16 cellular contexts compared by ENCODE assay signal in genomic region chr12:32201096-32201495, GRCh38.
DNase-seq lines count a peak whose midpoint lies in the region; ATAC-seq, FAIRE-seq and TF ChIP-seq lines count a peak whose summit lies in the region.
"Had no signal": no experiment of that assay in that cellular context is flagged by ENCODE, and none has a peak within 500 bp of the region (broad histone marks: within the 10 kb centered on the region; RNA-seq: fewer than 3 reads in every experiment).

No MANE protein-coding gene starts in this region.

- ATAC-seq in HG03521 (IDR thresholded peaks at IDR 0.05; ENCODE audit: unreplicated experiment), result no peak
- ATAC-seq in omental fat pad (ENCODE audit: low FRiP score), result no peak
- ATAC-seq: GM12878, HCT116 had no signal

- peaks cover 8 to 24% (median 17%) of the 10 kb centered on the region in 5 experiments for H3K9me3 Mint-ChIP-seq in brain
- peaks cover 4% of the 10 kb centered on the region for H3K9me3 Mint-ChIP-seq in activated T-cell treated with anti-CD3 and anti-CD28 coated beads, Interleukin-2, amount 50 U/mL, for 24 hours

- TF ChIP-seq CTCF in brain (conservative IDR thresholded peaks at IDR 0.05), result no peak
- TF ChIP-seq CTCF in omental fat pad (IDR thresholded peaks at IDR 0.05), result no peak

- FAIRE-seq in islet of Langerhans (lab: Jason Lieb, UNC), result peak; percentile 9
- FAIRE-seq: GM12878, GM18507, H54 had no signal

- peak overlapping the region in 4 of 5 experiments; percentile 5 to 76 (median 36) for H3K4me3 Mint-ChIP-seq in brain
- H3K4me3 Mint-ChIP-seq in activated T-cell treated with anti-CD3 and anti-CD28 coated beads, Interleukin-2, amount 50 U/mL, for 24 hours, result no peak overlapping the region
- H3K4me3 Mint-ChIP-seq: CD4-positive, alpha-beta memory T cell had no signal

- peaks cover 35% of the 10 kb centered on the region for H3K4me1 Mint-ChIP-seq in brain
- peaks cover 22% of the 10 kb centered on the region for H3K4me1 Mint-ChIP-seq in activated T-cell treated with anti-CD3 and anti-CD28 coated beads, Interleukin-2, amount 50 U/mL, for 24 hours (ENCODE audit: low read depth)

- DNase-seq in COLO829 (ENCODE audit: low spot score), result peak; percentile 61
- DNase-seq in RPMI7951 (ENCODE audit: low read depth), result peak; percentile 22
- no peak for DNase-seq in activated T-cell treated with anti-CD3 and anti-CD28 coated beads, Interleukin-2, amount 50 U/mL, for 24 hours
- no peak for DNase-seq in NCI-H128 (lab: John Stamatoyannopoulos, UW; ENCODE audit: unreplicated experiment)
- no peak for DNase-seq in omental fat pad (ENCODE audit: low spot score)
- DNase-seq: 8988T; AML-193; Caco-2; CD4-positive, alpha-beta memory T cell had no signal

- H3K27ac Mint-ChIP-seq in brain, result peak overlapping the region; percentile 21 to 90 (median 76)
- H3K27ac Mint-ChIP-seq in activated T-cell treated with anti-CD3 and anti-CD28 coated beads, Interleukin-2, amount 50 U/mL, for 24 hours, result no peak overlapping the region

- peaks cover 50% of the 10 kb centered on the region for H3K36me3 Mint-ChIP-seq in brain
- H3K36me3 Mint-ChIP-seq in activated T-cell treated with anti-CD3 and anti-CD28 coated beads, Interleukin-2, amount 50 U/mL, for 24 hours (ENCODE audit: low read depth), result peaks cover 4% of the 10 kb centered on the region

- H3K27me3 Mint-ChIP-seq in brain, result no peaks in the 10 kb centered on the region
- H3K27me3 Mint-ChIP-seq in activated T-cell treated with anti-CD3 and anti-CD28 coated beads, Interleukin-2, amount 50 U/mL, for 24 hours, result no peaks in the 10 kb centered on the region
- H3K27me3 Mint-ChIP-seq: CD4-positive, alpha-beta memory T cell had no signal

Comparison
In these comparisons a context has a peak if more than half of its experiments do, and no peak if none do; other contexts are left out.
1. DNase-seq: peak in COLO829 (single experiment) and RPMI7951 (single experiment); none in activated T-cell treated with anti-CD3 and anti-CD28 coated beads, Interleukin-2, amount 50 U/mL, for 24 hours (single experiment), NCI-H128 (single experiment) and omental fat pad (single experiment).